10 cellular contexts compared by ENCODE assay signal in the genomic region with DNA sequence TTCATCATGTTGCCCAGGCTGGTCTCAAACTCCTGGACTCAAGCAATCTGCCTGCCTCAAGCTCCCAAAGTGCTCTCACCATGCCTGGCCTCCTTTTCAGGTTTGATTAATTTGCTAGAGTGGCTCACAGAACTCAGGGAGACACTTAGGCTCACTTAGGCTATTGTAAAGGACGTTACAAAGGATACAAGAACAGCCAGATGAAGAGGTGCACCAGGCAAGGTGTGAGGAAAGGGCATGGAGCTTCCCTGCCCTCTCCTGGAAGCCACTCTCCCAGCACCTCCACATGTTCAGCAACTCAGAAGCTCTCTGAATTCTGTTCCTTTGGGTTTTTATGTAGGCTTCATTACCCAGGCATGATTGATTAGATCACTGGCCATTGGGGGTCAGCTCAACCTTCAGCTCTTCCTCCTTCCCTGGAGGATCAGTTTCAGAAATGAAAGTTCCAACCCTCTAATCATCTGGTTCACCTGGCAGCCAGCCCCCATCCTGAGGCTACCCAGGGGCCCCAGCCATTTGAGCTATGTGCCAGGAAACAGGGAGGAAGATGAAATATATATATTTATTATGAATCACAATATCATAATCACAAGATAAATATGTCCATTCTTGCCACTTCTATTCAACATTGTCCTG.
DNase-seq lines count a peak whose midpoint lies in the region; ATAC-seq, FAIRE-seq and TF ChIP-seq lines count a peak whose summit lies in the region.
"Had no signal": no experiment of that assay in that cellular context is flagged by ENCODE, and none has a peak within 500 bp of the region (broad histone marks: within the 10 kb centered on the region; RNA-seq: fewer than 3 reads in every experiment).

No MANE protein-coding gene starts in this region.

- no peaks in the 10 kb centered on the region for H3K4me1 ChIP-seq in kidney (ENCODE audit: control insufficient read depth in 1 of 2, insufficient read depth in 1 of 2, low read depth in 1 of 2, low read length in 2 of 2)

- intact Hi-C loops in kidney (cut with DNase I): no loop called here

- peak; percentile 16 for DNase-seq in NCI-H82 (lab: John Stamatoyannopoulos, UW)
- DNase-seq in NCI-H82 treated with DMSO at 0.1 percent for 48 hours (lab: John Stamatoyannopoulos, UW; ENCODE audit: unreplicated experiment): no peak
- no peak for DNase-seq in astrocyte of the cerebellum (ENCODE audit: low read depth)
- no peak for DNase-seq in kidney
- DNase-seq in type B pancreatic cell (ENCODE audit: extremely low spot score, unreplicated experiment): peak; percentile 42
- no peak for DNase-seq in substantia nigra (lab: John Stamatoyannopoulos, UW)

- H3K4me3 ChIP-seq in astrocyte of the cerebellum (ENCODE audit: low read depth, low read length) (no peak overlapping the region), kidney (ENCODE audit: low read length in 2 of 2) (no peak overlapping the region)

- no peak overlapping the region for H3K4me3 Mint-ChIP-seq in type B pancreatic cell
- H3K4me3 Mint-ChIP-seq: activated naive CD4-positive, alpha-beta T cell treated with anti-CD3 and anti-CD28 coated beads, Interleukin-2, amount 50 U/mL, for 24 hours; B cell had no signal

- no peak for FAIRE-seq in kidney (lab: Jason Lieb, UNC)

- ATAC-seq in GM19328 (IDR thresholded peaks at IDR 0.05; ENCODE audit: unreplicated experiment) (no peak), GM21528 (IDR thresholded peaks at IDR 0.05; ENCODE audit: low FRiP score, unreplicated experiment) (no peak)

- no peak overlapping the region for H3K27ac Mint-ChIP-seq in type B pancreatic cell
- H3K27ac Mint-ChIP-seq: activated naive CD4-positive, alpha-beta T cell treated with anti-CD3 and anti-CD28 coated beads, Interleukin-2, amount 50 U/mL, for 24 hours; B cell had no signal

- in situ Hi-C loops in astrocyte of the cerebellum (cut with HindIII; ENCODE audit: low sequenced_read_pairs): no loop called here

- TF ChIP-seq CTCF in astrocyte of the cerebellum (IDR thresholded peaks at IDR 0.05; ENCODE audit: low read depth, low read length, missing control alignments): peak; percentile 60
- peak; percentile 55 for TF ChIP-seq CTCF in kidney (IDR thresholded peaks at IDR 0.05; ENCODE audit: borderline replicate concordance, extremely low read depth, insufficient read depth)
- TF ChIP-seq CTCF in type B pancreatic cell (conservative IDR thresholded peaks at IDR 0.05): peak; percentile 50

- H3K36me3 Mint-ChIP-seq in type B pancreatic cell: no peaks in the 10 kb centered on the region
- H3K36me3 Mint-ChIP-seq: activated naive CD4-positive, alpha-beta T cell treated with anti-CD3 and anti-CD28 coated beads, Interleukin-2, amount 50 U/mL, for 24 hours had no signal

- no peaks in the 10 kb centered on the region for H3K36me3 ChIP-seq in kidney (ENCODE audit: control insufficient read depth in 1 of 2, insufficient read depth in 2 of 2, low read length in 2 of 2)

- H3K27ac ChIP-seq in kidney (ENCODE audit: low read depth in 2 of 2, low read length in 2 of 2) (no peak overlapping the region), substantia nigra (ENCODE audit: low read depth, low read length, poor library complexity, severe bottlenecking) (no peak overlapping the region)

- peaks cover 4% of the 10 kb centered on the region for H3K9me3 Mint-ChIP-seq in type B pancreatic cell
- H3K9me3 Mint-ChIP-seq: activated naive CD4-positive, alpha-beta T cell treated with anti-CD3 and anti-CD28 coated beads, Interleukin-2, amount 50 U/mL, for 24 hours had no signal

- no peak overlapping the region for H3K9ac ChIP-seq in kidney (ENCODE audit: low read length in 2 of 2)

- no peaks in the 10 kb centered on the region for H3K27me3 Mint-ChIP-seq in type B pancreatic cell
- H3K27me3 Mint-ChIP-seq: B cell had no signal

- no peaks in the 10 kb centered on the region for H3K9me3 ChIP-seq in kidney (ENCODE audit: control insufficient read depth in 1 of 2, low read length in 2 of 2)

- peaks cover 10% of the 10 kb centered on the region for H3K4me1 Mint-ChIP-seq in type B pancreatic cell (ENCODE audit: unreplicated experiment)
- H3K4me1 Mint-ChIP-seq: activated naive CD4-positive, alpha-beta T cell treated with anti-CD3 and anti-CD28 coated beads, Interleukin-2, amount 50 U/mL, for 24 hours; B cell had no signal

Comparison
In these comparisons a context has a peak if more than half of its experiments do, and no peak if none do; other contexts are left out.
1. DNase-seq: peak in NCI-H82 (single experiment) and type B pancreatic cell (single experiment); none in NCI-H82 treated with DMSO at 0.1 percent for 48 hours (single experiment), astrocyte of the cerebellum (single experiment), kidney (single experiment) and substantia nigra (0 of 49).
2. Peak in every context shown above with its lines, with median percentiles within 50 percentile points of each other: CTCF ChIP-seq.